ENCODE assay signal across 8 cellular contexts in genomic region chr6:131909408-131910218, GRCh38. TPM values are rescaled to one million over a fixed set of nuclear protein-coding genes. Genes with fewer than 3 reads are reported as not detected.
A peak's percentile ranks its signal among the peaks of the same experiment; 100 is the strongest.
DNase-seq lines count a peak whose midpoint lies in the region; ATAC-seq and TF ChIP-seq lines count a peak whose summit lies in the region.

No MANE protein-coding gene starts in this region.

- H3K9me3 ChIP-seq in iPS DF 6.9 (ENCODE audit: control insufficient read depth, insufficient read depth, low read length): no peaks in the 10 kb centered on the region

- intact Hi-C loops in Right ventricle myocardium inferior (cut with DNase I) (loop anchor here (5.0 kb wide), 2 partner anchors 127 to 217 kb away; no protein-coding TSS in a partner anchor), cardiac septum (cut with DNase I) (loop anchor here (10.0 kb wide), 1 partner anchor 575 kb away; no protein-coding TSS in a partner anchor)

- H3K27ac ChIP-seq in iPS DF 6.9 (ENCODE audit: low read length): no peak overlapping the region

- ATAC-seq in Right ventricle myocardium inferior (peak; percentile 75), HG02759 (IDR thresholded peaks at IDR 0.05; ENCODE audit: unreplicated experiment) (peak; percentile 98)

- in situ Hi-C loops in astrocyte of the cerebellum (cut with HindIII; ENCODE audit: low sequenced_read_pairs): no loop called here

- no CpG with 5 or more reads among the region's 4 CpGs for WGBS in iPS DF 6.9 (ENCODE audit: insufficient coverage, insufficient read length)

- 0 out of 2 replicates have a peak, but pooled peaks cover 1% of the 10 kb centered on the region for H3K4me1 ChIP-seq in iPS DF 6.9 (ENCODE audit: control insufficient read depth, insufficient read depth, low read length)

- TF ChIP-seq CTCF in astrocyte of the cerebellum (IDR thresholded peaks at IDR 0.05; ENCODE audit: low read depth, low read length, missing control alignments): peak; percentile 86

- H3K4me3 ChIP-seq in astrocyte of the cerebellum (ENCODE audit: low read depth, low read length) (no peak overlapping the region), iPS DF 6.9 (ENCODE audit: low read length) (no peak overlapping the region)

- no peak for DNase-seq in Right ventricle myocardium inferior (ENCODE audit: missing footprints)
- DNase-seq in cardiac septum (ENCODE audit: low spot score): no peak
- peak; percentile 66 for DNase-seq in NCI-H1105 treated with DMSO at 0.1 percent for 48 hours (lab: John Stamatoyannopoulos, UW)
- DNase-seq in T1000 (lab: John Stamatoyannopoulos, UW): peak; percentile 28
- peak; percentile 62 for DNase-seq in astrocyte of the cerebellum (ENCODE audit: low read depth)
- DNase-seq in iPS DF 6.9 (ENCODE audit: low read depth, low spot score): peak; percentile 72
- DNase-seq in stimulated activated CD4-positive, alpha-beta T cell treated with anti-CD3 and anti-CD28 coated beads, Interleukin-15, amount 100 ng/mL, for 48 hours (ENCODE audit: low read depth in 2 of 2): peak; percentile 36 to 63

- H3K36me3 ChIP-seq in iPS DF 6.9 (ENCODE audit: control insufficient read depth, insufficient read depth, low read length): peaks cover 16% of the 10 kb centered on the region

- no peaks in the 10 kb centered on the region for H3K27me3 ChIP-seq in iPS DF 6.9 (ENCODE audit: control insufficient read depth, insufficient read depth, low read length)

RNA-seq across cellular contexts. Expression of gene CCN2, which starts 41.6 kb away (rescaled TPM):
- 12.5 TPM for total RNA-seq in Right ventricle myocardium inferior
- 76.5 TPM for total RNA-seq in cardiac septum

Comparison
In these comparisons a context has a peak if more than half of its experiments do, and no peak if none do; other contexts are left out.
1. DNase-seq: peak in NCI-H1105 treated with DMSO at 0.1 percent for 48 hours (single experiment), T1000 (single experiment), astrocyte of the cerebellum (single experiment), iPS DF 6.9 (single experiment) and stimulated activated CD4-positive, alpha-beta T cell treated with anti-CD3 and anti-CD28 coated beads, Interleukin-15, amount 100 ng/mL, for 48 hours (2 of 2); none in Right ventricle myocardium inferior (single experiment) and cardiac septum (single experiment).